8 cellular contexts compared by ENCODE assay signal in the genomic region with DNA sequence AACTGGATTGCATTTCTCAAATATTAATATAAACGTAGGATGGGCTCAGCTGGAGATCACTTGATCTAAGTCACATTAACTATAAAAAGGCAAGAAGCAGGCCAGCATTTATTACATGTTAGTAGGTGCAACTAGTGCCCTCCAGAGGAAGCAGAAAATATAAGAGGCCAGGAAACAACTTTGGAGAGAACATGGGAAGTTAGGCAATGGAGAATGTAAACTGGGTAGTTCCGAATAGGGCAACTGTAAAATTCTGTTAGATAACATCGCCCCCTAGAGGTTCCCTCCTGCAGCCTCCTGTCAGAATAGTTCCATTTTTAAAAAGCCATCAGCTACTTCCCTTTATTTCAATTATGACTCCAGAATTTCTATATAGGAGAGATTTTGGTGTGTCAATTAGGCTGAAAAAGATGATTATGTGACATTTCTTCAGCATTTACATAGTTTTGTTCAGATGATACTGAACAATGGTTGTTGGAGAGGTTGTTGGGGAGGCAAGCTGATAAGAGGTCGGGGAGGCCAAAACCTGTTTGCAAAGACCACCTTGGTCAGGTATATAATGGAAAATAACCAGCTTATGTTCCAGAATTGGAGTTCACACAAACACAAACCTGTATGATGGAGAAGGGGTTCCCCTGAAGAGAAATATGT. TPM values are rescaled to one million over a fixed set of nuclear protein-coding genes. Genes with fewer than 3 reads are reported as not detected.
A peak's percentile ranks its signal among the peaks of the same experiment; 100 is the strongest.
DNase-seq lines count a peak whose midpoint lies in the region; ATAC-seq, FAIRE-seq and TF ChIP-seq lines count a peak whose summit lies in the region.

No MANE protein-coding gene starts in this region.

- peak; percentile 66 for TF ChIP-seq CTCF in LNCaP clone FGC (IDR thresholded peaks at IDR 0.05; ENCODE audit: control insufficient read depth, extremely low read depth, insufficient read depth)
- TF ChIP-seq CTCF in PC-3 (conservative IDR thresholded peaks at IDR 0.05; ENCODE audit: low read depth, low read length), result peak; percentile 98
- TF ChIP-seq CTCF in osteocyte (IDR thresholded peaks at IDR 0.05), result peak; percentile 86

- no peaks in the 10 kb centered on the region for H3K9me3 ChIP-seq in PC-3 (ENCODE audit: low read length)

- DNase-seq in DMS53 treated with DMSO at 0.1 percent for 48 hours (lab: John Stamatoyannopoulos, UW; ENCODE audit: unreplicated experiment) (peak; percentile 78), LNCaP clone FGC (ENCODE audit: low read depth) (peak; percentile 85), PC-3 (peak; percentile 96), frontal cortex (ENCODE audit: low spot score in 2 of 2) (peak; percentile 58 to 63), osteocyte (ENCODE audit: extremely low spot score, unreplicated experiment) (no peak)
- peak; percentile 47 for DNase-seq in activated naive CD4-positive, alpha-beta T cell treated with Interleukin-2 at 50 U/mL for 16 hours

- no peak overlapping the region for H3K4me3 Mint-ChIP-seq in osteocyte (ENCODE audit: unreplicated experiment)

- no peak overlapping the region for H2AFZ ChIP-seq in PC-3 (ENCODE audit: low read length)

- no peak overlapping the region for H3K27ac Mint-ChIP-seq in osteocyte (ENCODE audit: unreplicated experiment)

- H4K20me1 ChIP-seq in PC-3 (ENCODE audit: low read length), result no peaks in the 10 kb centered on the region

- no peak overlapping the region for H3K4me3 ChIP-seq in LNCaP clone FGC (ENCODE audit: low read depth, low read length)
- no peak overlapping the region for H3K4me3 ChIP-seq in PC-3 (ENCODE audit: low read length)

- no peaks in the 10 kb centered on the region for H3K36me3 Mint-ChIP-seq in osteocyte (ENCODE audit: unreplicated experiment)

- ATAC-seq in GM21737 (IDR thresholded peaks at IDR 0.05; ENCODE audit: unreplicated experiment) (peak; percentile 58), PC-3 (peak; percentile 84), HG03095 (IDR thresholded peaks at IDR 0.05; ENCODE audit: unreplicated experiment) (no peak)

- no peak overlapping the region for H3K9ac ChIP-seq in PC-3 (ENCODE audit: low read length)

- no peaks in the 10 kb centered on the region for H3K27me3 ChIP-seq in PC-3 (ENCODE audit: low read length)

- H3K27ac ChIP-seq in PC-3 (ENCODE audit: low read length), result no peak overlapping the region

- H3K79me2 ChIP-seq in PC-3 (ENCODE audit: low read length), result no peaks in the 10 kb centered on the region

- no TSS peak for BruUV-seq in PC-3 (replicated peaks; lab: Mats Ljungman, UMichigan)

- intact Hi-C loops in PC-3 (cut with micrococcal nuclease), result loop anchor here (1.0 to 10.0 kb wide), 7 partner anchors 77 to 477 kb away; a partner anchor contains a TSS

- H3K9me2 ChIP-seq in PC-3 (replicated peaks; ENCODE audit: low read length), result no peaks in the 10 kb centered on the region

- CTCF ChIA-PET in PC-3 (lab: Charles Lee), result interaction anchor here (0.5 to 1.4 kb wide), 10 partner anchors 57 to 269 kb away, joined by 3 to 8 read pairs (median 4); a partner anchor contains a TSS

- H3K4me1 Mint-ChIP-seq in osteocyte (ENCODE audit: unreplicated experiment), result peaks cover 3% of the 10 kb centered on the region

- H3K4me2 ChIP-seq in PC-3 (ENCODE audit: low read length), result no peak overlapping the region

- H3K9me3 Mint-ChIP-seq in osteocyte (ENCODE audit: unreplicated experiment), result no peaks in the 10 kb centered on the region

- POLR2A ChIA-PET in PC-3 (lab: Charles Lee; ENCODE audit: unreplicated experiment), result interaction anchor here (0.7 kb wide), 1 partner anchor 180 kb away, joined by 3 read pairs; no protein-coding TSS in a partner anchor

- H3K36me3 ChIP-seq in PC-3 (ENCODE audit: low read depth, low read length), result 0 out of 2 replicates have a peak, but pooled peaks cover 5% of the 10 kb centered on the region

- H3F3A ChIP-seq in PC-3 (ENCODE audit: low read length, unreplicated experiment), result no peaks in the 10 kb centered on the region

- FAIRE-seq in frontal cortex (lab: Jason Lieb, UNC), result peak; percentile 51

- H3K27me3 Mint-ChIP-seq in osteocyte (ENCODE audit: unreplicated experiment), result peaks cover 46% of the 10 kb centered on the region

- peaks cover 14% of the 10 kb centered on the region for H3K4me1 ChIP-seq in PC-3 (ENCODE audit: insufficient read depth, low read length)

RNA-seq across cellular contexts. Expression of a gene that starts 22.4 kb away (rescaled TPM):
- 8.1 and 8.5 TPM in 2 replicates for total RNA-seq in PC-3 (2014; rRNA removed)
- total RNA-seq in frontal cortex, result 0.41 TPM
- total RNA-seq in osteocyte, result not detected in 2 replicates
